7 cellular contexts compared by ENCODE assay signal in genomic region chr12:109458771-109459208, GRCh38. TPM values are rescaled to one million over a fixed set of nuclear protein-coding genes. Genes with fewer than 3 reads are reported as not detected.
A peak's percentile ranks its signal among the peaks of the same experiment; 100 is the strongest.
DNase-seq lines count a peak whose midpoint lies in the region; ATAC-seq lines count a peak whose summit lies in the region.

No MANE protein-coding gene starts in this region.

- H3K9me3 Mint-ChIP-seq in activated T-helper 2 cell treated with anti-CD3 and anti-CD28 coated beads, Interferon-gamma antibody, Interleukin-2, Interleukin-4, amounts not matched to agents 10 μg/mL and 5 μg/mL and 100 μg/mL, durations not matched to agents 14 hours and 24 hours and 36 hours = no peaks in the 10 kb centered on the region
- no peaks in the 10 kb centered on the region for H3K9me3 Mint-ChIP-seq in stimulated activated naive B cell treated with anti-CD40 and anti-IgM and Interleukin-4, amounts not matched to agents 10 μg/mL and 1 μg/mL and 100 μg/mL, for 72 hours

- intact Hi-C loops in activated T-helper 2 cell treated with anti-CD3 and anti-CD28 coated beads, Interferon-gamma antibody, Interleukin-2, Interleukin-4, amounts not matched to agents 10 μg/mL and 5 μg/mL and 100 μg/mL, durations not matched to agents 14 hours and 24 hours and 36 hours (cut with micrococcal nuclease) = no loop called here

- ATAC-seq in stimulated activated naive B cell treated with anti-CD40 and anti-IgM and Interleukin-4, amounts not matched to agents 10 μg/mL and 1 μg/mL and 100 μg/mL, for 72 hours (replicated peaks) = no peak

- H3K36me3 ChIP-seq in HUES6 (ENCODE audit: control insufficient read depth, insufficient read depth, low read length) (peaks cover 50% of the 10 kb centered on the region), iPS DF 6.9 (ENCODE audit: control insufficient read depth, insufficient read depth, low read length) (peaks cover 20% of the 10 kb centered on the region; the same call in 1 of the 2 replicates)

- no peaks in the 10 kb centered on the region for H3K27me3 ChIP-seq in HUES6 (ENCODE audit: control insufficient read depth, insufficient read depth, low read length)
- H3K27me3 ChIP-seq in iPS DF 6.9 (ENCODE audit: control insufficient read depth, insufficient read depth, low read length) = no peaks in the 10 kb centered on the region

- DNase-seq in activated T-helper 2 cell treated with anti-CD3 and anti-CD28 coated beads, Interferon-gamma antibody, Interleukin-2, Interleukin-4, amounts not matched to agents 10 μg/mL and 5 μg/mL and 100 μg/mL, durations not matched to agents 14 hours and 24 hours and 36 hours (ENCODE audit: low spot score) = no peak
- no peak for DNase-seq in iPS DF 6.9 (ENCODE audit: low read depth, low spot score)
- DNase-seq in stimulated activated naive B cell treated with anti-CD40 and anti-IgM and Interleukin-4, amounts not matched to agents 10 μg/mL and 1 μg/mL and 100 μg/mL, for 72 hours = no peak
- DNase-seq in SHP77 treated with DMSO at 0.1 percent for 48 hours (lab: John Stamatoyannopoulos, UW) = no peak
- DNase-seq in NOMO-1 treated with dmso at 0.1 percent for 144 hours (lab: John Stamatoyannopoulos, UW; ENCODE audit: unreplicated experiment) = no peak

- peaks cover 60% of the 10 kb centered on the region for H3K36me3 Mint-ChIP-seq in activated T-helper 2 cell treated with anti-CD3 and anti-CD28 coated beads, Interferon-gamma antibody, Interleukin-2, Interleukin-4, amounts not matched to agents 10 μg/mL and 5 μg/mL and 100 μg/mL, durations not matched to agents 14 hours and 24 hours and 36 hours (ENCODE audit: low read depth)
- peaks cover 54 to 58% of the 10 kb centered on the region in 2 donors for H3K36me3 Mint-ChIP-seq in stimulated activated naive B cell treated with anti-CD40 and anti-IgM and Interleukin-4, amounts not matched to agents 10 μg/mL and 1 μg/mL and 100 μg/mL, for 72 hours

- H3K27me3 Mint-ChIP-seq in activated T-helper 2 cell treated with anti-CD3 and anti-CD28 coated beads, Interferon-gamma antibody, Interleukin-2, Interleukin-4, amounts not matched to agents 10 μg/mL and 5 μg/mL and 100 μg/mL, durations not matched to agents 14 hours and 24 hours and 36 hours (ENCODE audit: low read depth) = no peaks in the 10 kb centered on the region
- no peaks in the 10 kb centered on the region for H3K27me3 Mint-ChIP-seq in stimulated activated naive B cell treated with anti-CD40 and anti-IgM and Interleukin-4, amounts not matched to agents 10 μg/mL and 1 μg/mL and 100 μg/mL, for 72 hours

- H3K4me1 Mint-ChIP-seq in activated T-helper 2 cell treated with anti-CD3 and anti-CD28 coated beads, Interferon-gamma antibody, Interleukin-2, Interleukin-4, amounts not matched to agents 10 μg/mL and 5 μg/mL and 100 μg/mL, durations not matched to agents 14 hours and 24 hours and 36 hours (ENCODE audit: low read depth) = peaks cover 28% of the 10 kb centered on the region
- peaks cover 16 to 32% of the 10 kb centered on the region in 2 donors for H3K4me1 Mint-ChIP-seq in stimulated activated naive B cell treated with anti-CD40 and anti-IgM and Interleukin-4, amounts not matched to agents 10 μg/mL and 1 μg/mL and 100 μg/mL, for 72 hours

- WGBS in iPS DF 6.9 (ENCODE audit: insufficient coverage, insufficient read length) = no CpG with 5 or more reads among the region's 6 CpGs

- H3K27ac Mint-ChIP-seq in activated T-helper 2 cell treated with anti-CD3 and anti-CD28 coated beads, Interferon-gamma antibody, Interleukin-2, Interleukin-4, amounts not matched to agents 10 μg/mL and 5 μg/mL and 100 μg/mL, durations not matched to agents 14 hours and 24 hours and 36 hours = peak overlapping the region; percentile 63
- H3K27ac Mint-ChIP-seq in stimulated activated naive B cell treated with anti-CD40 and anti-IgM and Interleukin-4, amounts not matched to agents 10 μg/mL and 1 μg/mL and 100 μg/mL, for 72 hours = no peak overlapping the region

- peak overlapping the region; percentile 84 for H3K9ac ChIP-seq in HUES6 (ENCODE audit: low read length)

- H3K4me3 ChIP-seq in HUES6 (ENCODE audit: low read depth, low read length) (peak overlapping the region; percentile 37), iPS DF 6.9 (ENCODE audit: low read length) (no peak overlapping the region), skin epidermis (no peak overlapping the region)

- H3K4me1 ChIP-seq in HUES6 (ENCODE audit: control insufficient read depth, insufficient read depth, low read length) = peaks cover 66% of the 10 kb centered on the region
- peaks cover 25% of the 10 kb centered on the region for H3K4me1 ChIP-seq in iPS DF 6.9 (ENCODE audit: control insufficient read depth, insufficient read depth, low read length)

- H3K9me3 ChIP-seq in HUES6 (ENCODE audit: control insufficient read depth, insufficient read depth, low read depth, low read length) = no peaks in the 10 kb centered on the region
- no peaks in the 10 kb centered on the region for H3K9me3 ChIP-seq in iPS DF 6.9 (ENCODE audit: control insufficient read depth, insufficient read depth, low read length)

- H3K4me3 Mint-ChIP-seq in activated T-helper 2 cell treated with anti-CD3 and anti-CD28 coated beads, Interferon-gamma antibody, Interleukin-2, Interleukin-4, amounts not matched to agents 10 μg/mL and 5 μg/mL and 100 μg/mL, durations not matched to agents 14 hours and 24 hours and 36 hours (ENCODE audit: low read depth) = no peak overlapping the region
- H3K4me3 Mint-ChIP-seq in stimulated activated naive B cell treated with anti-CD40 and anti-IgM and Interleukin-4, amounts not matched to agents 10 μg/mL and 1 μg/mL and 100 μg/mL, for 72 hours = no peak overlapping the region

- peak overlapping the region; percentile 82 for H3K27ac ChIP-seq in HUES6 (ENCODE audit: low read depth, low read length)
- peak overlapping the region; percentile 61 for H3K27ac ChIP-seq in iPS DF 6.9 (ENCODE audit: low read length)
- peak overlapping the region in 19 of 21 experiments; percentile 7 to 93 (median 61) for H3K27ac ChIP-seq in skin epidermis

RNA-seq across cellular contexts. Expression of gene KCTD10, which starts 18.3 kb away (rescaled TPM):
- total RNA-seq in activated T-helper 2 cell treated with anti-CD3 and anti-CD28 coated beads, Interferon-gamma antibody, Interleukin-2, Interleukin-4, amounts not matched to agents 10 μg/mL and 5 μg/mL and 100 μg/mL, durations not matched to agents 14 hours and 24 hours and 36 hours = 51.5 and 54.4 TPM in 2 replicates

RNA-seq across cellular contexts. Expression of gene UBE3B, which starts 18.6 kb away (rescaled TPM):
- total RNA-seq in activated T-helper 2 cell treated with anti-CD3 and anti-CD28 coated beads, Interferon-gamma antibody, Interleukin-2, Interleukin-4, amounts not matched to agents 10 μg/mL and 5 μg/mL and 100 μg/mL, durations not matched to agents 14 hours and 24 hours and 36 hours = 30.6 and 31.2 TPM in 2 replicates
